Comparison of ENCODE assay signal across 18 cellular contexts in genomic region chr3:43309372-43310305, GRCh38. TPM values are rescaled to one million over a fixed set of nuclear protein-coding genes. Genes with fewer than 3 reads are reported as not detected.
A peak's percentile ranks its signal among the peaks of the same experiment; 100 is the strongest.
DNase-seq lines count a peak whose midpoint lies in the region; ATAC-seq and TF ChIP-seq lines count a peak whose summit lies in the region.
"Had no signal": no experiment of that assay in that cellular context is flagged by ENCODE, and none has a peak within 500 bp of the region (broad histone marks: within the 10 kb centered on the region; RNA-seq: fewer than 3 reads in every experiment).

No MANE protein-coding gene starts in this region.

- no peaks in the 10 kb centered on the region for H3K9me3 Mint-ChIP-seq in activated naive CD4-positive, alpha-beta T cell treated with anti-CD3 and anti-CD28 coated beads for 36 hours
- no peaks in the 10 kb centered on the region for H3K9me3 Mint-ChIP-seq in activated naive CD4-positive, alpha-beta T cell treated with anti-CD3 and anti-CD28 coated beads, Interleukin-2, amount 10 ng/mL, durations not matched to agents 7 days and 5 days

- intact Hi-C loops in activated naive CD4-positive, alpha-beta T cell treated with anti-CD3 and anti-CD28 coated beads for 36 hours (cut with micrococcal nuclease): loop anchor here (2.0 kb wide), 1 partner anchor 17 kb away; no protein-coding TSS in a partner anchor
- intact Hi-C loops in PC-9 (cut with micrococcal nuclease; ENCODE audit: unreplicated experiment): no loop called here

- TF ChIP-seq CTCF in PC-9 (conservative IDR thresholded peaks at IDR 0.05): no peak
- no peak for TF ChIP-seq CTCF in neutrophil (IDR thresholded peaks at IDR 0.05)
- TF ChIP-seq CTCF in RWPE1 (conservative IDR thresholded peaks at IDR 0.05; ENCODE audit: low read depth): no peak

- H3K36me3 ChIP-seq in PC-9 (ENCODE audit: low read depth) (peaks cover 13% of the 10 kb centered on the region), neutrophil (peaks cover 47% of the 10 kb centered on the region)

- no peaks in the 10 kb centered on the region for H3K27me3 Mint-ChIP-seq in activated naive CD4-positive, alpha-beta T cell treated with anti-CD3 and anti-CD28 coated beads for 36 hours (ENCODE audit: low read depth)
- no peaks in the 10 kb centered on the region for H3K27me3 Mint-ChIP-seq in activated naive CD4-positive, alpha-beta T cell treated with anti-CD3 and anti-CD28 coated beads, Interleukin-2, amount 10 ng/mL, durations not matched to agents 7 days and 5 days

- POLR2A ChIA-PET in PC-9 (lab: Charles Lee; ENCODE audit: unreplicated experiment) (no interaction called here), RWPE1 (lab: Yijun Ruan, JAX; ENCODE audit: low non-redundant PET) (no interaction called here)

- H3K27ac ChIP-seq in PC-9: no peak overlapping the region
- H3K27ac ChIP-seq in neutrophil: peak overlapping the region; percentile 64
- H3K27ac ChIP-seq in RWPE1: no peak overlapping the region
- H3K27ac ChIP-seq: A549; BLaER1 treated with 17β-estradiol and CSF1 and Interleukin-3, amounts not matched to agents 10 nM and 100 nM; KMS-11 had no signal

- CTCF ChIA-PET in activated naive CD4-positive, alpha-beta T cell treated with anti-CD3 and anti-CD28 coated beads for 36 hours (lab: Charles Lee): interaction anchor here (0.6 to 0.7 kb wide), 3 partner anchors 9 to 684 kb away, joined by 3 to 5 read pairs (median 4); no protein-coding TSS in a partner anchor
- CTCF ChIA-PET in activated naive CD4-positive, alpha-beta T cell treated with anti-CD3 and anti-CD28 coated beads, Interleukin-2, amount 10 ng/mL, durations not matched to agents 7 days and 5 days (lab: Charles Lee): no interaction called here
- CTCF ChIA-PET in PC-9 (lab: Charles Lee) (no interaction called here), RWPE1 (lab: Yijun Ruan, JAX) (no interaction called here)

- no peaks in the 10 kb centered on the region for H3K27me3 ChIP-seq in PC-9 (ENCODE audit: insufficient read depth, low read depth)
- no peaks in the 10 kb centered on the region for H3K27me3 ChIP-seq in neutrophil
- H3K27me3 ChIP-seq: BLaER1 treated with 17β-estradiol and CSF1 and Interleukin-3, amounts not matched to agents 10 nM and 100 nM had no signal

- no peaks in the 10 kb centered on the region for H3K9me3 ChIP-seq in PC-9 (ENCODE audit: insufficient read depth, low read depth)
- H3K9me3 ChIP-seq in neutrophil: no peaks in the 10 kb centered on the region
- H3K9me3 ChIP-seq: A549 had no signal

- no peak overlapping the region for H2AFZ ChIP-seq in PC-9

- H3K4me3 ChIP-seq in PC-9 (no peak overlapping the region), neutrophil (ENCODE audit: low read depth in 1 of 2, low read length in 1 of 2) (no peak overlapping the region)
- H3K4me3 ChIP-seq: A549; BLaER1 treated with 17β-estradiol and CSF1 and Interleukin-3, amounts not matched to agents 10 nM and 100 nM had no signal

- 0 out of 2 replicates have a peak, but pooled peaks cover 4% of the 10 kb centered on the region for H3K79me2 ChIP-seq in PC-9 (ENCODE audit: low read depth)

- peaks cover 22% of the 10 kb centered on the region for H3K36me3 Mint-ChIP-seq in activated naive CD4-positive, alpha-beta T cell treated with anti-CD3 and anti-CD28 coated beads for 36 hours (ENCODE audit: low read depth)
- peaks cover 73% of the 10 kb centered on the region for H3K36me3 Mint-ChIP-seq in activated naive CD4-positive, alpha-beta T cell treated with anti-CD3 and anti-CD28 coated beads, Interleukin-2, amount 10 ng/mL, durations not matched to agents 7 days and 5 days

- H3K4me1 ChIP-seq in PC-9 (replicated peaks; ENCODE audit: insufficient read depth) (no peaks in the 10 kb centered on the region), neutrophil (ENCODE audit: control insufficient read depth in 1 of 2, insufficient read depth in 1 of 2, low read depth in 1 of 2, low read length in 1 of 2) (peaks cover 6 to 11% of the 10 kb centered on the region in 2 experiments)
- H3K4me1 ChIP-seq: A549 had no signal

- H3K4me2 ChIP-seq in PC-9: no peak overlapping the region
- H3K4me2 ChIP-seq: A549; BLaER1 treated with 17β-estradiol and CSF1 and Interleukin-3, amounts not matched to agents 10 nM and 100 nM; KMS-11 had no signal

- H3K27ac Mint-ChIP-seq in activated naive CD4-positive, alpha-beta T cell treated with anti-CD3 and anti-CD28 coated beads for 36 hours: peak overlapping the region; percentile 7
- H3K27ac Mint-ChIP-seq in activated naive CD4-positive, alpha-beta T cell treated with anti-CD3 and anti-CD28 coated beads, Interleukin-2, amount 10 ng/mL, durations not matched to agents 7 days and 5 days: no peak overlapping the region

- peaks cover 68% of the 10 kb centered on the region for H3K4me1 Mint-ChIP-seq in activated naive CD4-positive, alpha-beta T cell treated with anti-CD3 and anti-CD28 coated beads for 36 hours (ENCODE audit: low read depth)
- peaks cover 46% of the 10 kb centered on the region for H3K4me1 Mint-ChIP-seq in activated naive CD4-positive, alpha-beta T cell treated with anti-CD3 and anti-CD28 coated beads, Interleukin-2, amount 10 ng/mL, durations not matched to agents 7 days and 5 days

- no peak overlapping the region for H3K4me3 Mint-ChIP-seq in activated naive CD4-positive, alpha-beta T cell treated with anti-CD3 and anti-CD28 coated beads for 36 hours
- H3K4me3 Mint-ChIP-seq in activated naive CD4-positive, alpha-beta T cell treated with anti-CD3 and anti-CD28 coated beads, Interleukin-2, amount 10 ng/mL, durations not matched to agents 7 days and 5 days: no peak overlapping the region

- ATAC-seq in HG03135 (IDR thresholded peaks at IDR 0.05; ENCODE audit: unreplicated experiment): no peak
- no peak for ATAC-seq in GM19452 (IDR thresholded peaks at IDR 0.05; ENCODE audit: unreplicated experiment)
- ATAC-seq: A549, HepG2 had no signal

- H4K20me1 ChIP-seq in PC-9 (ENCODE audit: insufficient read depth): no peaks in the 10 kb centered on the region

- no peak for DNase-seq in activated naive CD4-positive, alpha-beta T cell treated with anti-CD3 and anti-CD28 coated beads for 36 hours
- DNase-seq in activated naive CD4-positive, alpha-beta T cell treated with anti-CD3 and anti-CD28 coated beads, Interleukin-2, amount 10 ng/mL, durations not matched to agents 7 days and 5 days: no peak
- DNase-seq in PC-9 (no peak), astrocyte of the hippocampus (ENCODE audit: low read depth, low spot score) (peak; percentile 19), RWPE1 (ENCODE audit: low spot score) (no peak)
- DNase-seq: EL, NCI-H1092, NCI-H146, NCI-H2081, NCI-H748 treated with DMSO at 0.1 percent for 48 hours, OCI-M1 had no signal

- no peaks in the 10 kb centered on the region for H3K9me2 ChIP-seq in PC-9 (ENCODE audit: insufficient read depth)

- no peaks in the 10 kb centered on the region for H3F3A ChIP-seq in PC-9 (ENCODE audit: insufficient read depth, low read depth)

- BruUV-seq in PC-9 (replicated peaks; lab: Mats Ljungman, UMichigan): TSS peak; percentile 6

RNA-seq across cellular contexts. Expression of gene SNRK, which starts 23.3 kb away (rescaled TPM):
- 10 to 100 TPM; 21.1 TPM for total RNA-seq in activated naive CD4-positive, alpha-beta T cell treated with anti-CD3 and anti-CD28 coated beads for 36 hours
- total RNA-seq in PC-9 (2021): 14.3 and 14.4 TPM in 2 replicates
